Comparison of ENCODE assay signal across 8 cellular contexts in genomic region chr14:37198273-37198598, GRCh38. TPM values are rescaled to one million over a fixed set of nuclear protein-coding genes. Genes with fewer than 3 reads are reported as not detected.
A peak's percentile ranks its signal among the peaks of the same experiment; 100 is the strongest.
DNase-seq lines count a peak whose midpoint lies in the region; ATAC-seq and TF ChIP-seq lines count a peak whose summit lies in the region.

No MANE protein-coding gene starts in this region.

- WGBS in heart right ventricle, 2 donors, result 14 to 21% methylated on average over 11 of the region's 11 CpGs
- WGBS in psoas muscle, 3 donors, result 4% methylated on average over 11 of the region's 11 CpGs

- peaks cover 50% of the 10 kb centered on the region for H3K4me1 Mint-ChIP-seq in Calu3 (ENCODE audit: low read depth, unreplicated experiment)
- peaks cover 8% of the 10 kb centered on the region for H3K4me1 Mint-ChIP-seq in activated CD4-positive, alpha-beta memory T cell treated with anti-CD3 and anti-CD28 coated beads, Interleukin-2, amount 10 ng/mL, durations not matched to agents 7 days and 5 days

- TSS peak; percentile 44 for BruUV-seq in Calu3 (replicated peaks; lab: Mats Ljungman, UMichigan)

- no peaks in the 10 kb centered on the region for H3K27me3 Mint-ChIP-seq in Calu3 (ENCODE audit: unreplicated experiment)
- peaks cover 18% of the 10 kb centered on the region for H3K27me3 Mint-ChIP-seq in activated CD4-positive, alpha-beta memory T cell treated with anti-CD3 and anti-CD28 coated beads, Interleukin-2, amount 10 ng/mL, durations not matched to agents 7 days and 5 days

- TF ChIP-seq CTCF in Calu3 (IDR thresholded peaks at IDR 0.05; ENCODE audit: unreplicated experiment) (no peak), heart right ventricle (IDR thresholded peaks at IDR 0.05) (no peak), psoas muscle (IDR thresholded peaks at IDR 0.05) (no peak), MM.1S (IDR thresholded peaks at IDR 0.05; ENCODE audit: low read length) (no peak)

- peak overlapping the region; percentile 41 to 80 (median 64) for H3K4me3 ChIP-seq in heart right ventricle
- peak overlapping the region; percentile 81 for H3K4me3 ChIP-seq in psoas muscle
- H3K4me3 ChIP-seq in MM.1S (ENCODE audit: low read length), result no peak overlapping the region

- peak in 2 of 8 donors; percentile 3 to 20 for ATAC-seq in heart right ventricle
- ATAC-seq in psoas muscle, result peak in 3 of 4 donors; percentile 4 to 35 (median 5)
- no peak for ATAC-seq in GM18511 (IDR thresholded peaks at IDR 0.05; ENCODE audit: unreplicated experiment)

- H3K27ac ChIP-seq in heart right ventricle (peak overlapping the region; percentile 31 to 91 (median 84)), psoas muscle (peak overlapping the region; percentile 79), MM.1S (ENCODE audit: low read length) (no peak overlapping the region)

- no peaks in the 10 kb centered on the region for H4K20me1 ChIP-seq in MM.1S (ENCODE audit: insufficient read depth, low read length)

- peaks cover 23% of the 10 kb centered on the region for H3K36me3 Mint-ChIP-seq in Calu3 (ENCODE audit: insufficient read depth, unreplicated experiment)
- H3K36me3 Mint-ChIP-seq in activated CD4-positive, alpha-beta memory T cell treated with anti-CD3 and anti-CD28 coated beads, Interleukin-2, amount 10 ng/mL, durations not matched to agents 7 days and 5 days (ENCODE audit: low read depth), result no peaks in the 10 kb centered on the region

- no peak for DNase-seq in Calu3
- no peak for DNase-seq in activated CD4-positive, alpha-beta memory T cell treated with anti-CD3 and anti-CD28 coated beads, Interleukin-2, amount 10 ng/mL, durations not matched to agents 7 days and 5 days
- no peak for DNase-seq in heart right ventricle
- no peak for DNase-seq in psoas muscle
- no peak for DNase-seq in MM.1S
- DNase-seq in NCI-H1694 treated with DMSO at 0.1 percent for 48 hours (lab: John Stamatoyannopoulos, UW), result no peak
- DNase-seq in HPDE6-E6E7 (ENCODE audit: extremely low spot score), result no peak

- no peak overlapping the region for H3K4me2 ChIP-seq in MM.1S (ENCODE audit: low read depth, low read length)

- H3K9me3 ChIP-seq in heart right ventricle (no peaks in the 10 kb centered on the region), psoas muscle (no peaks in the 10 kb centered on the region), MM.1S (replicated peaks; ENCODE audit: insufficient read depth, low read length) (no peaks in the 10 kb centered on the region)

- intact Hi-C loops in Calu3 (cut with micrococcal nuclease; ENCODE audit: unreplicated experiment), result loop anchor here (2.0 to 5.0 kb wide), 2 partner anchors 25 to 34 kb away; partner anchors contain the start of gene SLC25A21
- intact Hi-C loops in heart right ventricle (cut with DNase I), result loop anchor here in 1 of 10 donors (2.0 kb wide), 1 partner anchor 61 kb away; no protein-coding TSS in a partner anchor
- intact Hi-C loops in psoas muscle (cut with DNase I), result loop anchor here in 1 of 2 donors (2.0 kb wide), 1 partner anchor 23 kb away; no protein-coding TSS in a partner anchor

- no peaks in the 10 kb centered on the region for H3F3A ChIP-seq in MM.1S (ENCODE audit: insufficient read depth, low read length)

- POLR2A ChIA-PET in activated CD4-positive, alpha-beta memory T cell treated with anti-CD3 and anti-CD28 coated beads, Interleukin-2, amount 10 ng/mL, durations not matched to agents 7 days and 5 days (lab: Charles Lee), result no interaction called here

- peak overlapping the region; percentile 94 for H3K4me3 Mint-ChIP-seq in Calu3 (ENCODE audit: low read depth, unreplicated experiment)
- H3K4me3 Mint-ChIP-seq in activated CD4-positive, alpha-beta memory T cell treated with anti-CD3 and anti-CD28 coated beads, Interleukin-2, amount 10 ng/mL, durations not matched to agents 7 days and 5 days, result peak overlapping the region; percentile 55

- no peak overlapping the region for H3K9ac ChIP-seq in MM.1S (ENCODE audit: low read length)

- H3K27ac Mint-ChIP-seq in Calu3 (ENCODE audit: unreplicated experiment), result peak overlapping the region; percentile 97
- no peak overlapping the region for H3K27ac Mint-ChIP-seq in activated CD4-positive, alpha-beta memory T cell treated with anti-CD3 and anti-CD28 coated beads, Interleukin-2, amount 10 ng/mL, durations not matched to agents 7 days and 5 days

- H3K79me2 ChIP-seq in MM.1S (ENCODE audit: low read length), result no peaks in the 10 kb centered on the region

- H3K9me2 ChIP-seq in MM.1S (replicated peaks; ENCODE audit: insufficient read depth, low read length), result no peaks in the 10 kb centered on the region

- H3K4me1 ChIP-seq in heart right ventricle (peaks cover 0 to 15% (median 7%) of the 10 kb centered on the region in 9 donors), psoas muscle (peaks cover 6% of the 10 kb centered on the region), MM.1S (ENCODE audit: low read length) (no peaks in the 10 kb centered on the region)

- H3K27me3 ChIP-seq in heart right ventricle (peaks cover 0 to 4% (median 0%) of the 10 kb centered on the region in 7 donors), psoas muscle (ENCODE audit: insufficient read depth in 3 of 3, low read length in 2 of 3) (no peaks in the 10 kb centered on the region), MM.1S (replicated peaks; ENCODE audit: insufficient read depth, low read length) (no peaks in the 10 kb centered on the region)

- CTCF ChIA-PET in Calu3 (lab: Charles Lee), result interaction anchor here (0.6 to 1.5 kb wide), 9 partner anchors 22 to 1752 kb away, joined by 3 to 7 read pairs (median 5); no protein-coding TSS in a partner anchor
- CTCF ChIA-PET in activated CD4-positive, alpha-beta memory T cell treated with anti-CD3 and anti-CD28 coated beads, Interleukin-2, amount 10 ng/mL, durations not matched to agents 7 days and 5 days (lab: Charles Lee), result no interaction called here

- no peaks in the 10 kb centered on the region for H3K9me3 Mint-ChIP-seq in Calu3 (ENCODE audit: low read depth, unreplicated experiment)
- H3K9me3 Mint-ChIP-seq in activated CD4-positive, alpha-beta memory T cell treated with anti-CD3 and anti-CD28 coated beads, Interleukin-2, amount 10 ng/mL, durations not matched to agents 7 days and 5 days, result no peaks in the 10 kb centered on the region

- H3K36me3 ChIP-seq in heart right ventricle (no peaks in the 10 kb centered on the region), psoas muscle (ENCODE audit: insufficient read depth in 1 of 2, low read depth in 1 of 2) (no peaks in the 10 kb centered on the region), MM.1S (replicated peaks; ENCODE audit: insufficient read depth, low read length) (no peaks in the 10 kb centered on the region)

- H2AFZ ChIP-seq in MM.1S (ENCODE audit: low read length), result no peak overlapping the region

RNA-seq across cellular contexts. Expression of gene MIPOL1, which starts 0.5 kb away (rescaled TPM):
- total RNA-seq in Calu3 (2022) (22.0 and 27.2 TPM in 2 replicates), heart right ventricle (1 to 10 TPM; 4.2 to 9.2 (median 5.6) TPM), psoas muscle (1 to 10 TPM; 5.1 to 5.6 (median 5.3) TPM)
- under 1 TPM in 1 of 2 experiments, not detected in 1; 0.18 TPM for total RNA-seq in activated CD4-positive, alpha-beta memory T cell treated with anti-CD3 and anti-CD28 coated beads, Interleukin-2, amount 10 ng/mL, durations not matched to agents 7 days and 5 days
- polyA plus RNA-seq in heart right ventricle (1 to 10 TPM; 1.1 to 2.2 TPM), psoas muscle (1 to 10 TPM in 1 of 3 donors, under 1 TPM in 2; 0.77 to 2.6 (median 0.96) TPM)

RNA-seq across cellular contexts. Expression of gene SLC25A21, which starts 25.8 kb away (rescaled TPM):
- total RNA-seq in Calu3 (2022) (1.2 and 1.4 TPM in 2 replicates), heart right ventricle (1 to 10 TPM in 1 of 10 donors, under 1 TPM in 9; 0.08 to 1.3 (median 0.44) TPM), psoas muscle (under 1 TPM; 0.13 to 0.37 (median 0.21) TPM)
- not detected for total RNA-seq in activated CD4-positive, alpha-beta memory T cell treated with anti-CD3 and anti-CD28 coated beads, Interleukin-2, amount 10 ng/mL, durations not matched to agents 7 days and 5 days
- polyA plus RNA-seq in heart right ventricle (under 1 TPM; 0.10 to 0.29 TPM), psoas muscle (under 1 TPM in 2 of 3 donors, not detected in 1; 0.07 to 0.21 TPM)

Comparison
In these comparisons a context has a peak if more than half of its experiments do, and no peak if none do; other contexts are left out.
1. RNA of gene MIPOL1, which starts 0.5 kb away (total RNA-seq): 22.0 to 27.2 TPM in Calu3, 4.2 to 9.2 TPM in heart right ventricle and 5.1 to 5.6 TPM in psoas muscle; 0.18 TPM in activated CD4-positive, alpha-beta memory T cell treated with anti-CD3 and anti-CD28 coated beads, Interleukin-2, amount 10 ng/mL, durations not matched to agents 7 days and 5 days; every median in the first group is over 4 times any median in the second.